ENCODE assay signal across 11 cellular contexts in genomic region chr2:96143231-96143847, GRCh38. TPM values are rescaled to one million over a fixed set of nuclear protein-coding genes. Genes with fewer than 3 reads are reported as not detected.
DNase-seq lines count a peak whose midpoint lies in the region; ATAC-seq and TF ChIP-seq lines count a peak whose summit lies in the region.
"Had no signal": no experiment of that assay in that cellular context is flagged by ENCODE, and none has a peak within 500 bp of the region (broad histone marks: within the 10 kb centered on the region; RNA-seq: fewer than 3 reads in every experiment).

No MANE protein-coding gene starts in this region.

- peak overlapping the region; percentile 97 for H3K4me2 ChIP-seq in HCT116 (ENCODE audit: low read length)

- H3K36me3 ChIP-seq in A673 (ENCODE audit: insufficient read depth, low read length, poor library complexity, severe bottlenecking) (no peaks in the 10 kb centered on the region), HCT116 (ENCODE audit: control insufficient read depth in 1 of 2, insufficient read depth in 2 of 2, low read length in 2 of 2) (peaks cover 4 to 15% of the 10 kb centered on the region in 2 experiments; a peak in 2 of 4 replicates)

- no peaks in the 10 kb centered on the region for H3K27me3 Mint-ChIP-seq in activated CD8-positive, alpha-beta T cell treated with anti-CD3 and anti-CD28 coated beads for 36 hours
- H3K27me3 Mint-ChIP-seq in mesothelial cell of epicardium (ENCODE audit: low read depth): peaks cover 2% of the 10 kb centered on the region

- peak overlapping the region; percentile 98; the same call in 1 of the 2 replicates for H3K9ac ChIP-seq in HCT116 (ENCODE audit: low read length)
- H3K9ac ChIP-seq: parathyroid adenoma had no signal

- no peak for TF ChIP-seq RAD21 in HCT116 (IDR thresholded peaks at IDR 0.05; ENCODE audit: low read depth)

- RAD21 ChIA-PET in HCT116 (lab: Charles Lee; ENCODE audit: low non-redundant PET in 1 of 2, low total read pairs in 2 of 2, uncharacterized antibody in 2 of 2, unreplicated experiment in 2 of 2): interaction anchor here in 1 of 2 experiments (1.2 kb wide), 1 partner anchor 31 kb away, joined by 6 read pairs; no protein-coding TSS in a partner anchor

- H3K9me3 ChIP-seq in A673 (ENCODE audit: low read depth, low read length, poor library complexity, severe bottlenecking) (no peaks in the 10 kb centered on the region), HCT116 (ENCODE audit: control insufficient read depth in 1 of 2, insufficient read depth in 1 of 2, low read depth in 1 of 2, low read length in 2 of 2) (no peaks in the 10 kb centered on the region)

- no peak for TF ChIP-seq POLR2A in HCT116 (IDR thresholded peaks at IDR 0.05; ENCODE audit: borderline replicate concordance, extremely low read depth, insufficient read depth, insufficient read length)

- no peaks in the 10 kb centered on the region for H3K9me3 Mint-ChIP-seq in activated CD8-positive, alpha-beta T cell treated with anti-CD3 and anti-CD28 coated beads for 36 hours
- no peaks in the 10 kb centered on the region for H3K9me3 Mint-ChIP-seq in mesothelial cell of epicardium

- H3K4me1 ChIP-seq in A673 (ENCODE audit: insufficient read depth, low read length, poor library complexity, severe bottlenecking) (peaks cover 5% of the 10 kb centered on the region), HCT116 (ENCODE audit: control insufficient read depth in 1 of 2, insufficient read depth in 2 of 2, low read length in 2 of 2) (peaks cover 20 to 51% of the 10 kb centered on the region in 2 experiments)

- H3K4me3 Mint-ChIP-seq in activated CD8-positive, alpha-beta T cell treated with anti-CD3 and anti-CD28 coated beads for 36 hours: peak overlapping the region; percentile 98
- H3K4me3 Mint-ChIP-seq in mesothelial cell of epicardium: peak overlapping the region; percentile 76

- CTCF ChIA-PET in A673 (lab: Charles Lee): interaction anchor here (1.5 kb wide), 1 partner anchor 31 kb away, joined by 3 read pairs; no protein-coding TSS in a partner anchor
- CTCF ChIA-PET in HCT116 (lab: Charles Lee): no interaction called here
- CTCF ChIA-PET in activated CD8-positive, alpha-beta T cell treated with anti-CD3 and anti-CD28 coated beads for 36 hours (lab: Charles Lee): interaction anchor here (1.0 to 14.1 kb wide), 10 partner anchors 14 to 151 kb away, joined by 3 to 540 read pairs (median 8); partner anchors contain the start of genes ADRA2B and ANKRD36C

- TF ChIP-seq CTCF in A673 (conservative IDR thresholded peaks at IDR 0.05; ENCODE audit: low read depth, low read length): no peak
- TF ChIP-seq CTCF in HCT116 (IDR thresholded peaks at IDR 0.05 in 2 of 3, conservative IDR thresholded peaks at IDR 0.05 in 1 of 3; ENCODE audit: borderline replicate concordance in 1 of 3, insufficient read depth in 1 of 3, low read depth in 2 of 3, low read length in 2 of 3): no peak
- TF ChIP-seq CTCF in activated CD8-positive, alpha-beta T cell treated with anti-CD3 and anti-CD28 coated beads for 36 hours (IDR thresholded peaks at IDR 0.05): no peak
- TF ChIP-seq CTCF in mesothelial cell of epicardium (IDR thresholded peaks at IDR 0.05; ENCODE audit: unreplicated experiment): no peak
- TF ChIP-seq CTCF in omental fat pad (IDR thresholded peaks at IDR 0.05): no peak

- no peaks in the 10 kb centered on the region for H4K20me1 ChIP-seq in HCT116 (ENCODE audit: insufficient read depth)

- no peak overlapping the region for H3K4me3 ChIP-seq in A673 (ENCODE audit: low read depth, low read length, poor library complexity, severe bottlenecking)
- H3K4me3 ChIP-seq in HCT116 (replicated peaks in 1 of 2; ENCODE audit: low read depth in 1 of 2, low read length in 2 of 2): peak overlapping the region; percentile 80 to 93

- H3K27me3 ChIP-seq in A673 (replicated peaks; ENCODE audit: insufficient read depth, low read depth, low read length, poor library complexity) (no peaks in the 10 kb centered on the region), HCT116 (ENCODE audit: insufficient read depth, low read length) (no peaks in the 10 kb centered on the region)

- no peak for DNase-seq in A673 (ENCODE audit: low spot score)
- no peak for DNase-seq in HCT116 (ENCODE audit: low read depth, low spot score)
- peak; percentile 76 for DNase-seq in activated CD8-positive, alpha-beta T cell treated with anti-CD3 and anti-CD28 coated beads for 36 hours
- DNase-seq in mesothelial cell of epicardium (ENCODE audit: low spot score in 2 of 2, unreplicated experiment in 2 of 2): peak in 1 of 2 experiments; percentile 13
- DNase-seq in omental fat pad (ENCODE audit: low spot score): no peak
- no peak for DNase-seq in NK-92 (lab: John Stamatoyannopoulos, UW; ENCODE audit: unreplicated experiment)
- no peak for DNase-seq in NCI-H446 (lab: John Stamatoyannopoulos, UW)
- DNase-seq: NCI-H2029 treated with DMSO at 0.1 percent for 48 hours had no signal

- no peak overlapping the region for H3K27ac ChIP-seq in A673 (ENCODE audit: low read depth, low read length, poor library complexity, severe bottlenecking)
- H3K27ac ChIP-seq in HCT116 (ENCODE audit: low read depth, low read length): peak overlapping the region; percentile 92; the same call in 1 of the 2 replicates
- H3K27ac ChIP-seq: parathyroid adenoma had no signal

- H2AFZ ChIP-seq in HCT116 (ENCODE audit: low read depth, low read length, poor library complexity, severe bottlenecking): no peak overlapping the region
- H2AFZ ChIP-seq: parathyroid adenoma had no signal

- intact Hi-C loops in A673 (cut with micrococcal nuclease; ENCODE audit: unreplicated experiment) (no loop called here), HCT116 (cut with micrococcal nuclease) (no loop called here)
- intact Hi-C loops in activated CD8-positive, alpha-beta T cell treated with anti-CD3 and anti-CD28 coated beads for 36 hours (cut with micrococcal nuclease): loop anchor here (10.0 kb wide), 2 partner anchors 181 to 391 kb away; partner anchors contain the start of genes ARID5A and ITPRIPL1

- ATAC-seq in HCT116: no peak
- ATAC-seq in activated CD8-positive, alpha-beta T cell treated with anti-CD3 and anti-CD28 coated beads for 36 hours: no peak
- no peak for ATAC-seq in GM19035 (IDR thresholded peaks at IDR 0.05; ENCODE audit: unreplicated experiment)
- ATAC-seq in omental fat pad (ENCODE audit: low FRiP score): no peak

- no peaks in the 10 kb centered on the region for H3K9me2 ChIP-seq in HCT116 (ENCODE audit: insufficient read depth)

- BruUV-seq in A673 (replicated peaks; lab: Mats Ljungman, UMichigan) (TSS peak; percentile 37), HCT116 (replicated peaks; lab: Mats Ljungman, UMichigan) (no TSS peak)

- H3K27ac Mint-ChIP-seq in activated CD8-positive, alpha-beta T cell treated with anti-CD3 and anti-CD28 coated beads for 36 hours: peak overlapping the region; percentile 94
- H3K27ac Mint-ChIP-seq in mesothelial cell of epicardium: no peak overlapping the region

- POLR2A ChIA-PET in A673 (lab: Charles Lee; ENCODE audit: low non-redundant PET): no interaction called here
- POLR2A ChIA-PET in HCT116 (lab: Charles Lee): no interaction called here
- POLR2A ChIA-PET in activated CD8-positive, alpha-beta T cell treated with anti-CD3 and anti-CD28 coated beads for 36 hours (lab: Charles Lee): interaction anchor here (0.6 to 14.8 kb wide), 15 partner anchors 11 to 193 kb away, joined by 3 to 690 read pairs (median 9); partner anchors contain the start of genes ADRA2B, ANKRD36C, CIAO1 and NCAPH

- H3K4me1 Mint-ChIP-seq in activated CD8-positive, alpha-beta T cell treated with anti-CD3 and anti-CD28 coated beads for 36 hours (ENCODE audit: low read depth): peaks cover 45% of the 10 kb centered on the region
- peaks cover 41% of the 10 kb centered on the region for H3K4me1 Mint-ChIP-seq in mesothelial cell of epicardium

- H3K79me2 ChIP-seq in HCT116 (ENCODE audit: insufficient read depth, low read length): peaks cover 21% of the 10 kb centered on the region
- H3K79me2 ChIP-seq: parathyroid adenoma had no signal

- peaks cover 34% of the 10 kb centered on the region for H3K36me3 Mint-ChIP-seq in activated CD8-positive, alpha-beta T cell treated with anti-CD3 and anti-CD28 coated beads for 36 hours (ENCODE audit: low read depth)
- H3K36me3 Mint-ChIP-seq in mesothelial cell of epicardium: no peaks in the 10 kb centered on the region

RNA-seq across cellular contexts. Expression of gene DUSP2, which starts 1.9 kb away (rescaled TPM):
- total RNA-seq in A673 (2021): 0.50 and 1.4 TPM in 2 replicates
- 24.5 TPM for total RNA-seq in HCT116 (2021; ENCODE audit: unreplicated experiment)
- polyA plus RNA-seq in HCT116 (2012): 21.5 and 25.6 TPM in 2 replicates
- 100 to 1,000 TPM; 311 to 313 TPM for total RNA-seq in activated CD8-positive, alpha-beta T cell treated with anti-CD3 and anti-CD28 coated beads for 36 hours
- 38.3 to 42.7 TPM (median 40.6 TPM) in 3 replicates for total RNA-seq in mesothelial cell of epicardium
- 100 to 1,000 TPM in 1 of 4 donors, 10 to 100 TPM in 1, 1 to 10 TPM in 2; 8.5 to 199 (median 18.8) TPM for total RNA-seq in omental fat pad

RNA-seq across cellular contexts. Expression of gene ASTL, which starts 5.0 kb away (rescaled TPM):
- total RNA-seq in A673 (2021): not detected in 2 replicates
- 0.34 TPM for total RNA-seq in HCT116 (2021; ENCODE audit: unreplicated experiment)
- 0.09 and 0.56 TPM in 2 replicates for polyA plus RNA-seq in HCT116 (2012)
- 1 to 10 TPM; 1.8 to 2.7 TPM for total RNA-seq in activated CD8-positive, alpha-beta T cell treated with anti-CD3 and anti-CD28 coated beads for 36 hours
- 0.60 to 1.2 TPM (median 1.1 TPM) in 3 replicates for total RNA-seq in mesothelial cell of epicardium
- total RNA-seq in omental fat pad: 1 to 10 TPM in 1 of 4 donors, under 1 TPM in 1, not detected in 2; 0.84 to 3.3 TPM
- total RNA-seq: dermis microvascular lymphatic vessel endothelial cell had no signal

RNA-seq across cellular contexts. Expression of gene ADRA2B, which starts 27.0 kb away (rescaled TPM):
- 0.11 TPM in 1 of 2 replicates, not detected in the other for total RNA-seq in A673 (2021)
- total RNA-seq in HCT116 (2021; ENCODE audit: unreplicated experiment): 0.47 TPM
- polyA plus RNA-seq in HCT116 (2012): 0.21 and 0.27 TPM in 2 replicates
- total RNA-seq in activated CD8-positive, alpha-beta T cell treated with anti-CD3 and anti-CD28 coated beads for 36 hours: under 1 TPM; 0.29 to 0.34 TPM
- total RNA-seq in mesothelial cell of epicardium: 0.51 to 0.63 TPM (median 0.56 TPM) in 3 replicates
- total RNA-seq in omental fat pad: 1 to 10 TPM in 3 of 4 donors, under 1 TPM in 1; 0.63 to 9.8 (median 2.6) TPM
